In genomic region chr13:108113407-108113806, GRCh38 we compare ENCODE assay signal across 25 cellular contexts.
"Had no signal": no experiment of that assay in that cellular context is flagged by ENCODE, and none has a peak within 500 bp of the region (broad histone marks: within the 10 kb centered on the region; RNA-seq: fewer than 3 reads in every experiment).

No MANE protein-coding gene starts in this region.

- H3K27me3 ChIP-seq: colonic mucosa, gastroesophageal sphincter, neutrophil, pancreas, right lobe of liver, tibial nerve, upper lobe of left lung had no signal

- ATAC-seq: effector memory CD8-positive, alpha-beta T cell; esophagus mucosa; gastroesophageal sphincter; left lobe of liver; mucosa of descending colon; natural killer cell treated with Interleukin-12 subunit alpha and Interleukin-12 subunit beta and Interleukin-15 and Interleukin-18, amount 100 ng/mL, for 72 hours; pancreas; right lobe of liver; stimulated activated naive B cell treated with anti-CD40 and anti-IgM and Interleukin-4, amounts not matched to agents 10 μg/mL and 1 μg/mL and 100 μg/mL, for 72 hours had no signal

- H3K27ac ChIP-seq: colonic mucosa, gastroesophageal sphincter, neutrophil, pancreas, right lobe of liver, thoracic aorta, tibial nerve, upper lobe of left lung had no signal

- H3K4me3 ChIP-seq: colonic mucosa, gastroesophageal sphincter, lung, mucosa of descending colon, pancreas, right lobe of liver, thoracic aorta, tibial nerve, upper lobe of left lung had no signal

- H3K9me3 ChIP-seq: colonic mucosa, gastroesophageal sphincter, mucosa of descending colon, neutrophil, pancreas, right lobe of liver, thoracic aorta, tibial nerve, upper lobe of left lung had no signal

- DNase-seq: colonic mucosa; effector memory CD8-positive, alpha-beta T cell; foreskin fibroblast; hypothalamus; immature natural killer cell; islet precursor cell; mesenchymal stem cell; mucosa of descending colon; naive B cell; pancreas; retina; right lobe of liver; small intestine; stimulated activated CD4-positive, alpha-beta T cell treated with anti-CD3 and anti-CD28 coated beads, Interleukin-15, amount 100 ng/mL, for 24 hours; stimulated activated CD4-positive, alpha-beta T cell treated with anti-CD3 and anti-CD28 coated beads, Interleukin-2, amount 100 ng/mL, for 48 hours; stimulated activated naive B cell treated with anti-CD40 and anti-IgM and Interleukin-4, amounts not matched to agents 10 μg/mL and 1 μg/mL and 100 μg/mL, for 72 hours; upper lobe of left lung had no signal

- H3K4me1 ChIP-seq: colonic mucosa, gastroesophageal sphincter, pancreas, right lobe of liver, tibial nerve, upper lobe of left lung had no signal

- H3K36me3 ChIP-seq: colonic mucosa, gastroesophageal sphincter, neutrophil, pancreas, right lobe of liver, thoracic aorta, tibial nerve, upper lobe of left lung had no signal
